In genomic region chrX:12792711-12793110, GRCh38 we compare ENCODE assay signal across 10 cellular contexts. TPM values are rescaled to one million over a fixed set of nuclear protein-coding genes. Genes with fewer than 3 reads are reported as not detected.
A peak's percentile ranks its signal among the peaks of the same experiment; 100 is the strongest.
DNase-seq lines count a peak whose midpoint lies in the region; ATAC-seq, FAIRE-seq and TF ChIP-seq lines count a peak whose summit lies in the region.
"Had no signal": no experiment of that assay in that cellular context is flagged by ENCODE, and none has a peak within 500 bp of the region (broad histone marks: within the 10 kb centered on the region; RNA-seq: fewer than 3 reads in every experiment).

No MANE protein-coding gene starts in this region.

- TF ChIP-seq CTCF in GM12864 (IDR thresholded peaks at IDR 0.05; ENCODE audit: low read depth, low read length, missing control alignments) (no peak), K562 (IDR thresholded peaks at IDR 0.05 in 2 of 3, conservative IDR thresholded peaks at IDR 0.05 in 1 of 3; ENCODE audit: insufficient read depth in 2 of 3, low read depth in 1 of 3, low read length in 3 of 3) (no peak), neural progenitor cell (IDR thresholded peaks at IDR 0.05) (no peak)

- H4K20me1 ChIP-seq in Karpas-422 (ENCODE audit: insufficient read depth, low read depth, low read length) (no peaks in the 10 kb centered on the region; the same call in 1 of the 2 replicates), K562 (replicated peaks; ENCODE audit: control insufficient read depth, insufficient read depth, low read length) (no peaks in the 10 kb centered on the region; the same call in 1 of the 2 replicates), neural progenitor cell (ENCODE audit: low read depth) (peaks cover 4% of the 10 kb centered on the region)

- H3K27ac ChIP-seq in Karpas-422 (ENCODE audit: low read length) (no peak overlapping the region), K562 (ENCODE audit: extremely low read depth, low read depth, low read length) (no peak overlapping the region), neural progenitor cell (no peak overlapping the region)

- no peaks in the 10 kb centered on the region for H3K9me3 ChIP-seq in Karpas-422 (ENCODE audit: low read length)
- H3K9me3 ChIP-seq in K562 (replicated peaks; ENCODE audit: control insufficient read depth, insufficient read depth, low read depth, low read length) = peaks cover 9% of the 10 kb centered on the region; the same call in 1 of the 2 replicates
- peaks cover under 1% of the 10 kb centered on the region for H3K9me3 ChIP-seq in neural progenitor cell (ENCODE audit: low read depth)

- peaks cover 7% of the 10 kb centered on the region for H3K27me3 Mint-ChIP-seq in neural progenitor cell (ENCODE audit: insufficient read depth, low read depth)

- H2AFZ ChIP-seq in Karpas-422 (ENCODE audit: low read length) (no peak overlapping the region), K562 (ENCODE audit: low read depth, low read length) (no peak overlapping the region), neural progenitor cell (replicated peaks) (no peak overlapping the region)

- H3K27me3 ChIP-seq in Karpas-422 (ENCODE audit: low read length) (no peaks in the 10 kb centered on the region), K562 (ENCODE audit: control insufficient read depth in 2 of 2, insufficient read depth in 2 of 2, low read length in 2 of 2) (no peaks in the 10 kb centered on the region), neural progenitor cell (peaks cover 15% of the 10 kb centered on the region)

- WGBS in K562 (ENCODE audit: insufficient coverage, low coverage, missing lambda C conversion rate) = 70% methylated on average over 3 of the region's 3 CpGs

- H3K4me1 Mint-ChIP-seq in neural progenitor cell = peaks cover 7% of the 10 kb centered on the region

- H3K9me1 ChIP-seq in K562 (ENCODE audit: control insufficient read depth, insufficient read depth, low read length) = no peaks in the 10 kb centered on the region

- CTCF ChIA-PET in K562 (lab: Yijun Ruan, JAX; ENCODE audit: low intra/inter-chr PET ratio) = no interaction called here

- FAIRE-seq in K562 (lab: Jason Lieb, UNC) (no peak), urothelium cell line (lab: Jason Lieb, UNC) (no peak)
- FAIRE-seq: bronchial epithelial cell had no signal

- peak overlapping the region; percentile 83; the same call in 1 of the 2 replicates for H3K4me3 ChIP-seq in GM12864 (ENCODE audit: low read depth, low read length)
- H3K4me3 ChIP-seq in Karpas-422 (ENCODE audit: low read length) = peak overlapping the region; percentile 66
- peak overlapping the region; percentile 86; the same call in 1 of the 2 replicates for H3K4me3 ChIP-seq in K562
- peak overlapping the region; percentile 60 for H3K4me3 ChIP-seq in neural progenitor cell

- DNase-seq in GM12864 (ENCODE audit: low read depth) = no peak
- no peak for DNase-seq in Karpas-422
- DNase-seq in K562 (ENCODE audit: extremely low read depth in 1 of 4, low spot score in 3 of 4) = no peak
- no peak for DNase-seq in neural progenitor cell (ENCODE audit: low spot score)
- no peak for DNase-seq in urothelium cell line (ENCODE audit: low spot score)
- no peak for DNase-seq in SIG-M5 treated with dmso at 0.1 percent for 504 hours (lab: John Stamatoyannopoulos, UW; ENCODE audit: unreplicated experiment)
- DNase-seq in HCEC 1CT = no peak
- DNase-seq: GOT3, right cardiac atrium had no signal

- H3K9me3 Mint-ChIP-seq in neural progenitor cell = peaks cover 11% of the 10 kb centered on the region

- no peak for TF ChIP-seq POLR2A in K562 (conservative IDR thresholded peaks at IDR 0.05)

- no peaks in the 10 kb centered on the region for H3F3A ChIP-seq in neural progenitor cell (ENCODE audit: low read depth)

- peak overlapping the region; percentile 85 for H3K4me3 Mint-ChIP-seq in neural progenitor cell

- in situ Hi-C loops in K562 (cut with MboI) = no loop called here

- H3K36me3 ChIP-seq in Karpas-422 (ENCODE audit: insufficient read depth, low read length) (no peaks in the 10 kb centered on the region), K562 (ENCODE audit: control insufficient read depth, insufficient read depth, low read length) (peaks cover 43% of the 10 kb centered on the region; the same call in 2 of the 3 replicates), neural progenitor cell (no peaks in the 10 kb centered on the region)

- no TSS peak for BruUV-seq in K562 (replicated peaks; lab: Mats Ljungman, UMichigan)

- H3K4me2 ChIP-seq in Karpas-422 (ENCODE audit: low read depth, low read length, poor library complexity, severe bottlenecking) (peak overlapping the region; percentile 58), K562 (ENCODE audit: insufficient read depth, low read length) (peak overlapping the region; percentile 91; the same call in 1 of the 2 replicates), neural progenitor cell (peak overlapping the region; percentile 76)

- TF ChIP-seq EP300 in K562 (IDR thresholded peaks at IDR 0.05; ENCODE audit: low read length) = no peak

- H3K4me1 ChIP-seq in Karpas-422 (ENCODE audit: low read length) = peaks cover 25% of the 10 kb centered on the region
- H3K4me1 ChIP-seq in K562 (replicated peaks in 1 of 2; ENCODE audit: control insufficient read depth in 2 of 2, insufficient read depth in 2 of 2, low read length in 2 of 2) = peaks cover 2 to 13% of the 10 kb centered on the region in 2 experiments; a peak in 4 of 5 replicates
- no peaks in the 10 kb centered on the region for H3K4me1 ChIP-seq in neural progenitor cell

- peaks cover 50% of the 10 kb centered on the region for H3K79me2 ChIP-seq in Karpas-422 (ENCODE audit: low read length)
- peaks cover 54% of the 10 kb centered on the region for H3K79me2 ChIP-seq in K562 (ENCODE audit: control insufficient read depth, insufficient read depth, low read length)
- H3K79me2 ChIP-seq in neural progenitor cell (ENCODE audit: low read depth) = peaks cover 46% of the 10 kb centered on the region

- POLR2A ChIA-PET in K562 (lab: Yijun Ruan, JAX) = interaction anchor here (1.0 to 1.1 kb wide), 2 partner anchors 10 to 22 kb away, joined by 3 to 4 read pairs; no protein-coding TSS in a partner anchor

- no peak for ATAC-seq in K562

- H3K9ac ChIP-seq in Karpas-422 (ENCODE audit: low read length) (peak overlapping the region; percentile 89), K562 (ENCODE audit: insufficient read depth in 1 of 2, low read depth in 2 of 2, low read length in 2 of 2) (peak overlapping the region in 1 of 2 experiments; percentile 75; a peak in 2 of 4 replicates), neural progenitor cell (no peak overlapping the region)

- H3K9me2 ChIP-seq in Karpas-422 (replicated peaks; ENCODE audit: insufficient read depth, low read length) = no peaks in the 10 kb centered on the region

- H3K27ac Mint-ChIP-seq in neural progenitor cell = no peak overlapping the region

- peaks cover 10% of the 10 kb centered on the region for H3K36me3 Mint-ChIP-seq in neural progenitor cell

- intact Hi-C loops in K562 (cut with micrococcal nuclease) = loop anchor here (5.0 kb wide), 1 partner anchor 855 kb away; no protein-coding TSS in a partner anchor

- no peak for TF ChIP-seq RAD21 in K562 (CRISPR knock-in tag; conservative IDR thresholded peaks at IDR 0.05 in 1 of 2, IDR thresholded peaks at IDR 0.05 in 1 of 2)

TF ChIP-seq in K562, 482 proteins besides CTCF, POLR2A, EP300 and RAD21 (continues in another document):
- TF ChIP-seq HINFP (tag; conservative IDR thresholded peaks at IDR 0.05; ENCODE audit: low read depth) = no peak

RNA-seq across cellular contexts. Expression of gene PRPS2, which starts 1.5 kb away (rescaled TPM):
- total RNA-seq in Karpas-422 (2014; rRNA removed; shearing (Covaris generic); ENCODE audit: low replicate concordance) = 56.6 and 74.6 TPM in 2 replicates
- 17.4 and 22.8 TPM in 2 replicates for total RNA-seq in K562 (2011; cell fraction: chromatin; rRNA removed; ENCODE audit: low replicate concordance)
- total RNA-seq in K562 (2011; cell fraction: nucleolus; rRNA removed) = 10.5 and 13.6 TPM in 2 replicates
- total RNA-seq in K562 (2011; cell fraction: nucleoplasm; rRNA removed) = 14.6 and 24.0 TPM in 2 replicates
- total RNA-seq in K562 (2014; rRNA removed) = 58.9 and 59.4 TPM in 2 replicates
- total RNA-seq in K562 (2014; rRNA removed; fragmentation: Illumina TruSeq; extraction: Trizol) = 76.3 and 80.4 TPM in 2 replicates
- 58.1 and 62.1 TPM in 2 replicates for total RNA-seq in K562 (2015; rRNA removed; fragmentation: Illumina TruSeq; extraction: Trizol)
- 84.2 and 85.0 TPM in 2 replicates for total RNA-seq in K562 (2021)
- 40.5 and 68.6 TPM in 2 replicates for polyA plus RNA-seq in K562 (2011; rRNA removed)
- polyA plus RNA-seq in K562 (2011; cell fraction: cytosol; rRNA removed) = 42.0 and 52.5 TPM in 2 replicates
- polyA plus RNA-seq in K562 (2011; cell fraction: nucleus; rRNA removed) = 23.4 and 28.4 TPM in 2 replicates
- 41.3 and 48.9 TPM in 2 replicates for polyA plus RNA-seq in K562 (2012)
- 60.9 and 61.9 TPM in 2 replicates for polyA plus RNA-seq in K562 (2014; fragmentation: Illumina TruSeq; extraction: Trizol)
- polyA plus RNA-seq in K562 (2014; fragmentation: Nextera tagmentation; extraction: Ambion mirVana) = 10 to 100 TPM; 60.9 to 62.7 TPM
- polyA plus RNA-seq in K562 (2014; rRNA removed) = 50.3 and 51.2 TPM in 2 replicates
- 91.5 and 159 TPM in 2 replicates for polyA minus RNA-seq in K562 (2011; rRNA and poly(A)+ RNA removed)
- polyA minus RNA-seq in K562 (2011; cell fraction: cytosol; rRNA and poly(A)+ RNA removed) = 64.9 and 92.6 TPM in 2 replicates
- 20.3 and 20.7 TPM in 2 replicates for polyA minus RNA-seq in K562 (2011; cell fraction: nucleus; rRNA and poly(A)+ RNA removed)
- total RNA-seq in neural progenitor cell (ENCODE audit: low replicate concordance) = 21.6 and 32.2 TPM in 2 replicates
